8 cellular contexts compared by ENCODE assay signal in genomic region chrX:130171446-130172126, GRCh38. TPM values are rescaled to one million over a fixed set of nuclear protein-coding genes. Genes with fewer than 3 reads are reported as not detected.
DNase-seq lines count a peak whose midpoint lies in the region; ATAC-seq, FAIRE-seq and TF ChIP-seq lines count a peak whose summit lies in the region.

Gene RAB33A, plus strand, starts transcription at chrX:130171962. Its CDS starts 101 bp downstream, at chrX:130172063.

- peak within 1 kb of the TSS; percentile 92 for H3K27ac Mint-ChIP-seq in activated T-helper 2 cell treated with anti-CD3 and anti-CD28 coated beads, Interferon-gamma antibody, Interleukin-2, Interleukin-4, amounts not matched to agents 10 μg/mL and 5 μg/mL and 100 μg/mL, durations not matched to agents 14 hours and 24 hours and 36 hours
- peak within 1 kb of the TSS; percentile 93 for H3K27ac Mint-ChIP-seq in neural progenitor cell

- H3K36me3 Mint-ChIP-seq in activated T-helper 2 cell treated with anti-CD3 and anti-CD28 coated beads, Interferon-gamma antibody, Interleukin-2, Interleukin-4, amounts not matched to agents 10 μg/mL and 5 μg/mL and 100 μg/mL, durations not matched to agents 14 hours and 24 hours and 36 hours (ENCODE audit: low read depth) = peaks cover 14% of the 10 kb centered on the region
- H3K36me3 Mint-ChIP-seq in neural progenitor cell = no peaks in the 10 kb centered on the region

- H3K9ac ChIP-seq in neural progenitor cell = no peak within 1 kb of the TSS

- no peak for FAIRE-seq in urothelium cell line (lab: Jason Lieb, UNC)

- peaks cover 17% of the 10 kb centered on the region for H3K27me3 ChIP-seq in neural progenitor cell

- no peaks in the 10 kb centered on the region for H3K36me3 ChIP-seq in neural progenitor cell

- no peaks in the 10 kb centered on the region for H3K79me2 ChIP-seq in neural progenitor cell (ENCODE audit: low read depth)

- H3K27ac ChIP-seq in neural progenitor cell = no peak within 1 kb of the TSS

- peak within 1 kb of the TSS; percentile 92 for H3K4me3 Mint-ChIP-seq in activated T-helper 2 cell treated with anti-CD3 and anti-CD28 coated beads, Interferon-gamma antibody, Interleukin-2, Interleukin-4, amounts not matched to agents 10 μg/mL and 5 μg/mL and 100 μg/mL, durations not matched to agents 14 hours and 24 hours and 36 hours (ENCODE audit: low read depth)
- H3K4me3 Mint-ChIP-seq in neural progenitor cell = peak within 1 kb of the TSS; percentile 93

- H3K4me3 ChIP-seq in AG10803 (ENCODE audit: low read length) (peak within 1 kb of the TSS; percentile 55), foreskin fibroblast (ENCODE audit: low read depth in 1 of 2, low read length in 2 of 2) (peak within 1 kb of the TSS; percentile 47 to 56), neural progenitor cell (peak within 1 kb of the TSS; percentile 61)

- H2AFZ ChIP-seq in neural progenitor cell (replicated peaks) = peak within 1 kb of the TSS; percentile 73

- TF ChIP-seq CTCF in AG10803 (conservative IDR thresholded peaks at IDR 0.05; ENCODE audit: low read length) = no peak
- no peak for TF ChIP-seq CTCF in foreskin fibroblast (IDR thresholded peaks at IDR 0.05; ENCODE audit: low read depth, low read length)
- no peak for TF ChIP-seq CTCF in neural progenitor cell (IDR thresholded peaks at IDR 0.05)

- peak; percentile 4 for ATAC-seq in GM19324 (IDR thresholded peaks at IDR 0.05; ENCODE audit: low FRiP score, unreplicated experiment)
- no peak for ATAC-seq in HG03378 (IDR thresholded peaks at IDR 0.05; ENCODE audit: unreplicated experiment)

- no peaks in the 10 kb centered on the region for H3F3A ChIP-seq in neural progenitor cell (ENCODE audit: low read depth)

- H4K20me1 ChIP-seq in neural progenitor cell (ENCODE audit: low read depth) = no peaks in the 10 kb centered on the region

- no peaks in the 10 kb centered on the region for H3K9me3 ChIP-seq in neural progenitor cell (ENCODE audit: low read depth)

- no peaks in the 10 kb centered on the region for H3K27me3 Mint-ChIP-seq in activated T-helper 2 cell treated with anti-CD3 and anti-CD28 coated beads, Interferon-gamma antibody, Interleukin-2, Interleukin-4, amounts not matched to agents 10 μg/mL and 5 μg/mL and 100 μg/mL, durations not matched to agents 14 hours and 24 hours and 36 hours (ENCODE audit: low read depth)
- H3K27me3 Mint-ChIP-seq in neural progenitor cell (ENCODE audit: insufficient read depth, low read depth) = peaks cover 2% of the 10 kb centered on the region

- H3K9me3 Mint-ChIP-seq in activated T-helper 2 cell treated with anti-CD3 and anti-CD28 coated beads, Interferon-gamma antibody, Interleukin-2, Interleukin-4, amounts not matched to agents 10 μg/mL and 5 μg/mL and 100 μg/mL, durations not matched to agents 14 hours and 24 hours and 36 hours = no peaks in the 10 kb centered on the region
- no peaks in the 10 kb centered on the region for H3K9me3 Mint-ChIP-seq in neural progenitor cell

- intact Hi-C loops in activated T-helper 2 cell treated with anti-CD3 and anti-CD28 coated beads, Interferon-gamma antibody, Interleukin-2, Interleukin-4, amounts not matched to agents 10 μg/mL and 5 μg/mL and 100 μg/mL, durations not matched to agents 14 hours and 24 hours and 36 hours (cut with micrococcal nuclease) = loop anchor here (2.0 to 10.0 kb wide), 5 partner anchors 41 to 407 kb away; partner anchors contain the start of gene ZNF280C

- peak; percentile 25 for DNase-seq in AG10803 (ENCODE audit: low read depth)
- DNase-seq in NCI-H2227 treated with DMSO at 0.1 percent for 48 hours (lab: John Stamatoyannopoulos, UW) = peak; percentile 40
- DNase-seq in activated T-helper 2 cell treated with anti-CD3 and anti-CD28 coated beads, Interferon-gamma antibody, Interleukin-2, Interleukin-4, amounts not matched to agents 10 μg/mL and 5 μg/mL and 100 μg/mL, durations not matched to agents 14 hours and 24 hours and 36 hours (ENCODE audit: low spot score) = peak; percentile 22
- DNase-seq in foreskin fibroblast = peak in 1 of 2 donors; percentile 51
- peak; percentile 56 for DNase-seq in neural progenitor cell (ENCODE audit: low spot score)
- DNase-seq in urothelium cell line (ENCODE audit: low spot score) = no peak

- peak within 1 kb of the TSS; percentile 85 for H3K4me2 ChIP-seq in neural progenitor cell

- H3K4me1 ChIP-seq in neural progenitor cell = peaks cover 10% of the 10 kb centered on the region

- H3K4me1 Mint-ChIP-seq in activated T-helper 2 cell treated with anti-CD3 and anti-CD28 coated beads, Interferon-gamma antibody, Interleukin-2, Interleukin-4, amounts not matched to agents 10 μg/mL and 5 μg/mL and 100 μg/mL, durations not matched to agents 14 hours and 24 hours and 36 hours (ENCODE audit: low read depth) = peaks cover 36% of the 10 kb centered on the region
- peaks cover 44% of the 10 kb centered on the region for H3K4me1 Mint-ChIP-seq in neural progenitor cell

RNA-seq across cellular contexts. Expression of gene RAB33A, which starts in this region (rescaled TPM):
- total RNA-seq in activated T-helper 2 cell treated with anti-CD3 and anti-CD28 coated beads, Interferon-gamma antibody, Interleukin-2, Interleukin-4, amounts not matched to agents 10 μg/mL and 5 μg/mL and 100 μg/mL, durations not matched to agents 14 hours and 24 hours and 36 hours = 28.4 and 29.7 TPM in 2 replicates
- total RNA-seq in neural progenitor cell (ENCODE audit: low replicate concordance) = 4.4 and 5.1 TPM in 2 replicates
